20 cellular contexts compared by ENCODE assay signal in the genomic region with DNA sequence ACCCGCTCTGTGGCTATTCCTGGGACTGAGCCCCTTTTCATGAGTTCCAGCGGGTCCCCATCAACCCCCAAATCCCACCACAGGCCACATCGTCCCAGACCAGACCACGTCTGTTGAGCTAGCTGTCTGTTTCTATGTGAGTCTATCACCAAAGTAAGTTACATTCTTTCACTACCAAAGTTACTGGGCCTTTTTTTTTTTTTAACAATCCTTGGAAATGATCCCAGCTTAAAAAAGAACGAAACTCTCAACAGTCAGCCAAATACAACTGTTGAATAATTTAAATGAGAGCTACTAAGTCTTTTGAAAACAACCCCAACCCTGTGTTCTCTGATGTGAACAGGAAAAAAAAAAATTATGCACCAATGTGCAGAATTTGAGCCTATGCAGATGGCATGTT.
DNase-seq lines count a peak whose midpoint lies in the region; ATAC-seq and TF ChIP-seq lines count a peak whose summit lies in the region.
"Had no signal": no experiment of that assay in that cellular context is flagged by ENCODE, and none has a peak within 500 bp of the region (broad histone marks: within the 10 kb centered on the region; RNA-seq: fewer than 3 reads in every experiment).

No MANE protein-coding gene starts in this region.

- H3K9me3 ChIP-seq in fibroblast of lung (ENCODE audit: control insufficient read depth, insufficient read depth, low read depth, low read length) (no peaks in the 10 kb centered on the region), right lobe of liver (no peaks in the 10 kb centered on the region)
- H3K9me3 ChIP-seq: Caco-2, MG63 had no signal

- no peaks in the 10 kb centered on the region for H3K4me1 ChIP-seq in fibroblast of lung (ENCODE audit: control insufficient read depth, extremely low read depth, insufficient read depth, low read length)
- no peaks in the 10 kb centered on the region for H3K4me1 ChIP-seq in right lobe of liver
- H3K4me1 ChIP-seq: Caco-2 had no signal

- H3K9me3 Mint-ChIP-seq in nephron, result peaks cover 2% of the 10 kb centered on the region

- no peaks in the 10 kb centered on the region for H3K36me3 Mint-ChIP-seq in nephron (ENCODE audit: low read depth)

- no peaks in the 10 kb centered on the region for H3K79me2 ChIP-seq in fibroblast of lung (ENCODE audit: control insufficient read depth, insufficient read depth, low read length)

- H3K4me2 ChIP-seq in fibroblast of lung (ENCODE audit: extremely low read depth, insufficient read depth, low read length), result no peak overlapping the region

- DNase-seq in AG10803 (ENCODE audit: low read depth) (peak; percentile 11), astrocyte of the cerebellum (ENCODE audit: low read depth) (peak; percentile 47), fibroblast of lung (ENCODE audit: low read depth in 2 of 2) (peak; percentile 26 to 49), AG20443 (ENCODE audit: low spot score) (no peak), SW 1271 (lab: John Stamatoyannopoulos, UW) (no peak), NCI-H2171 (lab: John Stamatoyannopoulos, UW) (no peak), right lobe of liver (no peak)
- DNase-seq: Caco-2, DMS153, EL, IMR-90, Karpas-422, MG63, NCI-H1092, NCI-H146, NCI-H2081 treated with DMSO at 0.1 percent for 48 hours, NCI-H2227 treated with DMSO at 0.1 percent for 48 hours, NCI-H524 had no signal

- no peak overlapping the region for H3K4me3 ChIP-seq in AG10803 (ENCODE audit: low read length)
- H3K4me3 ChIP-seq in astrocyte of the cerebellum (ENCODE audit: low read depth, low read length), result no peak overlapping the region
- H3K4me3 ChIP-seq in fibroblast of lung (replicated peaks in 1 of 4; ENCODE audit: control extremely low read depth in 1 of 4, insufficient read depth in 1 of 4, low read depth in 3 of 4, low read length in 4 of 4), result no peak overlapping the region
- no peak overlapping the region for H3K4me3 ChIP-seq in right lobe of liver
- H3K4me3 ChIP-seq: MG63 had no signal

- H3K4me1 Mint-ChIP-seq in nephron, result peaks cover 38% of the 10 kb centered on the region

- no peak for TF ChIP-seq CTCF in AG10803 (conservative IDR thresholded peaks at IDR 0.05; ENCODE audit: low read length)
- no peak for TF ChIP-seq CTCF in astrocyte of the cerebellum (IDR thresholded peaks at IDR 0.05; ENCODE audit: low read depth, low read length, missing control alignments)
- no peak for TF ChIP-seq CTCF in fibroblast of lung (conservative IDR thresholded peaks at IDR 0.05 in 1 of 2, IDR thresholded peaks at IDR 0.05 in 1 of 2; ENCODE audit: low read depth in 1 of 2, low read length in 2 of 2)
- TF ChIP-seq CTCF in nephron (IDR thresholded peaks at IDR 0.05; ENCODE audit: unreplicated experiment in 3 of 3), result no peak
- no peak for TF ChIP-seq CTCF in right lobe of liver (IDR thresholded peaks at IDR 0.05)

- in situ Hi-C loops in astrocyte of the cerebellum (cut with HindIII; ENCODE audit: low sequenced_read_pairs), result no loop called here

- no peak overlapping the region for H3K4me3 Mint-ChIP-seq in nephron

- no peak for TF ChIP-seq POLR2A in right lobe of liver (IDR thresholded peaks at IDR 0.05)

- intact Hi-C loops in right lobe of liver (cut with DNase I), result no loop called here

- H3K27me3 ChIP-seq in fibroblast of lung (ENCODE audit: control insufficient read depth, insufficient read depth, low read length), result peaks cover 24% of the 10 kb centered on the region
- H3K27me3 ChIP-seq in right lobe of liver, result no peaks in the 10 kb centered on the region
- H3K27me3 ChIP-seq: MG63 had no signal

- H4K20me1 ChIP-seq in fibroblast of lung (ENCODE audit: control insufficient read depth, extremely low read depth, insufficient read depth, low read length), result no peaks in the 10 kb centered on the region

- H3K36me3 ChIP-seq in fibroblast of lung (ENCODE audit: control insufficient read depth, insufficient read depth, low read length) (no peaks in the 10 kb centered on the region), right lobe of liver (no peaks in the 10 kb centered on the region)
- H3K36me3 ChIP-seq: MG63 had no signal

- H3K27ac Mint-ChIP-seq in nephron, result peak overlapping the region; percentile 69 to 80 (median 74)

- 38% methylated on average over 4 of the region's 5 CpGs for WGBS in right lobe of liver (ENCODE audit: insufficient coverage, low coverage, low lambda C conversion rate, missing lambda C conversion rate)

- no peak overlapping the region for H3K9ac ChIP-seq in fibroblast of lung (ENCODE audit: insufficient read depth, low read length)

- H3K27me3 Mint-ChIP-seq in nephron (ENCODE audit: low read depth), result peaks cover 19% of the 10 kb centered on the region

- no peak overlapping the region for H2AFZ ChIP-seq in fibroblast of lung (ENCODE audit: low read length)

- no peak for ATAC-seq in right lobe of liver

- H3K27ac ChIP-seq in fibroblast of lung (ENCODE audit: insufficient read depth, low read length) (no peak overlapping the region), right lobe of liver (no peak overlapping the region)
- H3K27ac ChIP-seq: C4-2B had no signal

Comparison
In these comparisons a context has a peak if more than half of its experiments do, and no peak if none do; other contexts are left out.
1. DNase-seq: peak in AG10803 (single experiment), astrocyte of the cerebellum (single experiment) and fibroblast of lung (2 of 2); none in AG20443 (single experiment), SW 1271 (0 of 2), NCI-H2171 (single experiment) and right lobe of liver (0 of 3).